13 cellular contexts compared by ENCODE assay signal in genomic region chr20:3896853-3897252, GRCh38. TPM values are rescaled to one million over a fixed set of nuclear protein-coding genes. Genes with fewer than 3 reads are reported as not detected.
DNase-seq lines count a peak whose midpoint lies in the region; ATAC-seq and TF ChIP-seq lines count a peak whose summit lies in the region.
"Had no signal": no experiment of that assay in that cellular context is flagged by ENCODE, and none has a peak within 500 bp of the region (broad histone marks: within the 10 kb centered on the region; RNA-seq: fewer than 3 reads in every experiment).

No MANE protein-coding gene starts in this region.

- CTCF ChIA-PET in naive thymus-derived CD4-positive, alpha-beta T cell (lab: Charles Lee) = interaction anchor here (1.3 kb wide), 1 partner anchor 9 kb away, joined by 4 read pairs; no protein-coding TSS in a partner anchor

- H3F3A ChIP-seq in DOHH2 (ENCODE audit: control insufficient read depth, insufficient read depth) = peaks cover 19% of the 10 kb centered on the region

- peaks cover 12 to 28% of the 10 kb centered on the region in 2 donors for H3K36me3 Mint-ChIP-seq in CD14-positive monocyte
- peaks cover 39% of the 10 kb centered on the region for H3K36me3 Mint-ChIP-seq in activated naive CD8-positive, alpha-beta T cell treated with anti-CD3 and anti-CD28 coated beads, Interleukin-2, amount 50 U/mL, for 24 hours (ENCODE audit: low read depth)
- H3K36me3 Mint-ChIP-seq in naive thymus-derived CD4-positive, alpha-beta T cell = peaks cover 0 to 17% (median 5%) of the 10 kb centered on the region in 5 donors

- peaks cover 43% of the 10 kb centered on the region for H4K20me1 ChIP-seq in DOHH2 (ENCODE audit: control insufficient read depth, insufficient read depth, low read depth, low read length)

- H3K9me3 Mint-ChIP-seq in CD14-positive monocyte = no peaks in the 10 kb centered on the region
- no peaks in the 10 kb centered on the region for H3K9me3 Mint-ChIP-seq in activated naive CD8-positive, alpha-beta T cell treated with anti-CD3 and anti-CD28 coated beads, Interleukin-2, amount 50 U/mL, for 24 hours
- peaks cover 0 to 2% (median 0%) of the 10 kb centered on the region in 11 donors for H3K9me3 Mint-ChIP-seq in naive thymus-derived CD4-positive, alpha-beta T cell

- no peak for ATAC-seq in activated naive CD8-positive, alpha-beta T cell treated with anti-CD3 and anti-CD28 coated beads, Interleukin-2, amount 50 U/mL, for 24 hours
- no peak for ATAC-seq in naive thymus-derived CD4-positive, alpha-beta T cell
- no peak for ATAC-seq in left lung

- POLR2A ChIA-PET in naive thymus-derived CD4-positive, alpha-beta T cell (lab: Charles Lee) = interaction anchor here (0.7 to 1.3 kb wide), 2 partner anchors 15 to 36 kb away, joined by 3 to 4 read pairs; no protein-coding TSS in a partner anchor

- H3K27ac ChIP-seq in DOHH2 (ENCODE audit: low read depth, low read length) (peak overlapping the region; percentile 66), left lung (peak overlapping the region in 1 of 2 donors; percentile 21)
- no peak overlapping the region for H3K27ac ChIP-seq in naive thymus-derived CD4-positive, alpha-beta T cell (ENCODE audit: low read depth, low read length)
- H3K27ac ChIP-seq: VCaP had no signal

- peak overlapping the region; percentile 3 to 41 for H3K4me3 Mint-ChIP-seq in CD14-positive monocyte
- H3K4me3 Mint-ChIP-seq in activated naive CD8-positive, alpha-beta T cell treated with anti-CD3 and anti-CD28 coated beads, Interleukin-2, amount 50 U/mL, for 24 hours = peak overlapping the region; percentile 32
- H3K4me3 Mint-ChIP-seq in naive thymus-derived CD4-positive, alpha-beta T cell = peak overlapping the region in 9 of 10 donors; percentile 8 to 66 (median 45)

- H3K9me2 ChIP-seq in DOHH2 (replicated peaks; ENCODE audit: control insufficient read depth, low read length) = no peaks in the 10 kb centered on the region

- H3K9me3 ChIP-seq in DOHH2 (ENCODE audit: control insufficient read depth, insufficient read depth, low read length) = no peaks in the 10 kb centered on the region
- H3K9me3 ChIP-seq in naive thymus-derived CD4-positive, alpha-beta T cell (ENCODE audit: control insufficient read depth in 2 of 3, low read length in 3 of 3) = no peaks in the 10 kb centered on the region
- H3K9me3 ChIP-seq in left lung = no peaks in the 10 kb centered on the region
- H3K9me3 ChIP-seq: testis had no signal

- H3K4me1 Mint-ChIP-seq in CD14-positive monocyte = peaks cover 93% of the 10 kb centered on the region
- peaks cover 81% of the 10 kb centered on the region for H3K4me1 Mint-ChIP-seq in activated naive CD8-positive, alpha-beta T cell treated with anti-CD3 and anti-CD28 coated beads, Interleukin-2, amount 50 U/mL, for 24 hours
- peaks cover 41 to 92% (median 78%) of the 10 kb centered on the region in 7 donors for H3K4me1 Mint-ChIP-seq in naive thymus-derived CD4-positive, alpha-beta T cell

- peaks cover 0 to 4% (median 0%) of the 10 kb centered on the region in 3 donors for H3K27me3 Mint-ChIP-seq in CD14-positive monocyte (ENCODE audit: low read depth in 3 of 3)
- no peaks in the 10 kb centered on the region for H3K27me3 Mint-ChIP-seq in activated naive CD8-positive, alpha-beta T cell treated with anti-CD3 and anti-CD28 coated beads, Interleukin-2, amount 50 U/mL, for 24 hours
- no peaks in the 10 kb centered on the region for H3K27me3 Mint-ChIP-seq in naive thymus-derived CD4-positive, alpha-beta T cell

- peaks cover 100% of the 10 kb centered on the region for H3K79me2 ChIP-seq in DOHH2 (ENCODE audit: control insufficient read depth, low read length)

- intact Hi-C loops in CD14-positive monocyte (cut with micrococcal nuclease) = no loop called here
- intact Hi-C loops in naive thymus-derived CD4-positive, alpha-beta T cell (cut with micrococcal nuclease) = no loop called here
- intact Hi-C loops in left lung (cut with DNase I) = no loop called here

- peak overlapping the region; percentile 5 to 84 (median 66) for H3K27ac Mint-ChIP-seq in CD14-positive monocyte
- H3K27ac Mint-ChIP-seq in activated naive CD8-positive, alpha-beta T cell treated with anti-CD3 and anti-CD28 coated beads, Interleukin-2, amount 50 U/mL, for 24 hours = peak overlapping the region; percentile 67
- H3K27ac Mint-ChIP-seq in naive thymus-derived CD4-positive, alpha-beta T cell = peak overlapping the region; percentile 26 to 87 (median 66)

- DNase-seq in CD14-positive monocyte (ENCODE audit: low spot score) (no peak), NCI-H2171 treated with DMSO at 0.1 percent for 48 hours (lab: John Stamatoyannopoulos, UW) (no peak), NCI-H1417 treated with DMSO at 0.1 percent for 48 hours (lab: John Stamatoyannopoulos, UW) (no peak), left lung (no peak), NCI-H1436 (lab: John Stamatoyannopoulos, UW) (no peak)
- no peak for DNase-seq in activated naive CD8-positive, alpha-beta T cell treated with anti-CD3 and anti-CD28 coated beads, Interleukin-2, amount 50 U/mL, for 24 hours
- no peak for DNase-seq in naive thymus-derived CD4-positive, alpha-beta T cell
- DNase-seq: cortex of kidney, MV-4-11, NCI-H524 treated with DMSO at 0.1 percent for 48 hours, testis had no signal

- H3K4me2 ChIP-seq in DOHH2 (ENCODE audit: low read length) = peak overlapping the region; percentile 79

- H3K27me3 ChIP-seq in DOHH2 (ENCODE audit: control insufficient read depth, low read length) = no peaks in the 10 kb centered on the region
- H3K27me3 ChIP-seq in naive thymus-derived CD4-positive, alpha-beta T cell (ENCODE audit: control insufficient read depth in 2 of 2, insufficient read depth in 2 of 2, low read length in 2 of 2) = no peaks in the 10 kb centered on the region
- no peaks in the 10 kb centered on the region for H3K27me3 ChIP-seq in left lung
- H3K27me3 ChIP-seq: testis had no signal

- H3K4me3 ChIP-seq in DOHH2 (ENCODE audit: low read length) = peak overlapping the region; percentile 60
- H3K4me3 ChIP-seq in naive thymus-derived CD4-positive, alpha-beta T cell (ENCODE audit: low read length) = no peak overlapping the region
- no peak overlapping the region for H3K4me3 ChIP-seq in left lung
- H3K4me3 ChIP-seq: testis had no signal

- H3K36me3 ChIP-seq in DOHH2 (ENCODE audit: control insufficient read depth, low read length) (peaks cover 51% of the 10 kb centered on the region), left lung (peaks cover 0 to 12% of the 10 kb centered on the region in 2 donors)
- no peaks in the 10 kb centered on the region for H3K36me3 ChIP-seq in naive thymus-derived CD4-positive, alpha-beta T cell (ENCODE audit: control insufficient read depth in 2 of 3, insufficient read depth in 3 of 3, low read length in 3 of 3)

- TF ChIP-seq CTCF in CD14-positive monocyte (IDR thresholded peaks at IDR 0.05) = no peak
- no peak for TF ChIP-seq CTCF in DOHH2 (IDR thresholded peaks at IDR 0.05; ENCODE audit: low read depth, low read length, poor library complexity, severe bottlenecking)
- TF ChIP-seq CTCF in left lung (IDR thresholded peaks at IDR 0.05) = no peak

- H3K4me1 ChIP-seq in DOHH2 (ENCODE audit: control insufficient read depth, low read length) = peaks cover 100% of the 10 kb centered on the region
- peaks cover 32 to 58% of the 10 kb centered on the region in 2 donors for H3K4me1 ChIP-seq in naive thymus-derived CD4-positive, alpha-beta T cell (ENCODE audit: control insufficient read depth in 2 of 2, insufficient read depth in 2 of 2, low read length in 2 of 2)
- peaks cover 34 to 100% of the 10 kb centered on the region in 2 donors for H3K4me1 ChIP-seq in left lung

RNA-seq across cellular contexts. Expression of gene PANK2, which starts 7.7 kb away (rescaled TPM):
- polyA plus RNA-seq in CD14-positive monocyte = 10 to 100 TPM; 48.0 to 65.7 TPM
- total RNA-seq in naive thymus-derived CD4-positive, alpha-beta T cell = 10 to 100 TPM; 42.4 to 69.7 (median 59.1) TPM
- 10 to 100 TPM; 39.0 to 46.9 TPM for polyA plus RNA-seq in naive thymus-derived CD4-positive, alpha-beta T cell
- 10 to 100 TPM; 39.4 to 47.8 TPM for total RNA-seq in left lung

RNA-seq across cellular contexts. Expression of gene MAVS, which starts 50.2 kb away (rescaled TPM):
- 1 to 10 TPM; 1.8 to 3.2 TPM for polyA plus RNA-seq in CD14-positive monocyte
- 10 to 100 TPM; 23.3 to 49.9 (median 41.5) TPM for total RNA-seq in naive thymus-derived CD4-positive, alpha-beta T cell
- 10 to 100 TPM in 1 of 2 donors, 1 to 10 TPM in 1; 3.5 to 10.1 TPM for polyA plus RNA-seq in naive thymus-derived CD4-positive, alpha-beta T cell
- 10 to 100 TPM; 37.3 to 38.7 TPM for total RNA-seq in left lung
